Comparison of ENCODE assay signal across 21 cellular contexts in genomic region chr3:133954961-133955360, GRCh38. TPM values are rescaled to one million over a fixed set of nuclear protein-coding genes. Genes with fewer than 3 reads are reported as not detected.
"Had no signal": no experiment of that assay in that cellular context is flagged by ENCODE, and none has a peak within 500 bp of the region (broad histone marks: within the 10 kb centered on the region; RNA-seq: fewer than 3 reads in every experiment).

No MANE protein-coding gene starts in this region.

- H3K36me3 ChIP-seq: SJCRH30 had no signal

- H3K4me2 ChIP-seq: KMS-11 had no signal

- H3K27me3 ChIP-seq: SJCRH30 had no signal

- H3K9ac ChIP-seq: KMS-11 had no signal

- H3K4me3 ChIP-seq: K562, SJCRH30 had no signal

- DNase-seq: Kasumi-1, NCI-H1092 treated with DMSO at 0.1 percent for 48 hours, NCI-H1436, NCI-H187, NCI-H2029, NCI-H2081 treated with DMSO at 0.1 percent for 48 hours, NCI-H2171, NCI-H226, NCI-H446, NCI-H510A, NCI-H524 treated with DMSO at 0.1 percent for 48 hours, NCI-H69, NCI-H774, SHP77 treated with DMSO at 0.1 percent for 48 hours, SJCRH30, T-helper 1 cell had no signal

- H3K27ac ChIP-seq: KMS-11, RWPE1, SJCRH30 had no signal

- ATAC-seq: HepG2, K562, Right ventricle myocardium inferior had no signal

- H3K9me3 ChIP-seq: SJCRH30 had no signal

RNA-seq across cellular contexts. Expression of gene RAB6B, which starts 59.3 kb away (rescaled TPM):
- total RNA-seq: HepG2 had no signal
